Comparison of ENCODE assay signal across 1 cellular context in the genomic region with DNA sequence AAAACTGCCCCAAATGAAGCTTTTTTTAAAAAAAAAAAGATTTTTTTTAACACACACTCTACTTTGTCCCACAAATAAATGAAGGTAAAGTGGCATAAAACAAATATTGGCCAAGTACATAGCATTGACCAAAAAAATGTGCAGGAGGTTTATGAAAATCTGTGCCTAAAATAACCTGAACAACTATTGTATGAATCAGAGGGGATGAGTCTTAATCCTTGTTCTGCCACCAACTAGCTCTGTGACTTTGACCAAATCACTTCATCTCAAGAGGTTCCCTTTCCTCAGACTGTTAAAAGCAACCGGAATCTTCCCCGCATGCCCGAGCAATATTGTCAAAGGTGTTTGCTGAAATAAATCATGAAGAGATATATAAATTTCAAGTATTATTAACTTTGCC.
TF ChIP-seq lines count a peak whose summit lies in the region.

No MANE protein-coding gene starts in this region.

TF ChIP-seq in A549, 52 proteins besides CTCF, POLR2A, EP300 and RAD21 (continued from another document):
- no peak for TF ChIP-seq EHMT2 (IDR thresholded peaks at IDR 0.05; ENCODE audit: low read depth)
- no peak for TF ChIP-seq JUNB (IDR thresholded peaks at IDR 0.05)
- TF ChIP-seq HDAC2 (IDR thresholded peaks at IDR 0.05): no peak
- TF ChIP-seq, protein P1, sequence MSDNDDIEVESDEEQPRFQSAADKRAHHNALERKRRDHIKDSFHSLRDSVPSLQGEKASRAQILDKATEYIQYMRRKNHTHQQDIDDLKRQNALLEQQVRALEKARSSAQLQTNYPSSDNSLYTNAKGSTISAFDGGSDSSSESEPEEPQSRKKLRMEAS (IDR thresholded peaks at IDR 0.05): no peak
- TF ChIP-seq HOXA7 (CRISPR knock-in tag; IDR thresholded peaks at IDR 0.05): no peak
- TF ChIP-seq, protein P2, sequence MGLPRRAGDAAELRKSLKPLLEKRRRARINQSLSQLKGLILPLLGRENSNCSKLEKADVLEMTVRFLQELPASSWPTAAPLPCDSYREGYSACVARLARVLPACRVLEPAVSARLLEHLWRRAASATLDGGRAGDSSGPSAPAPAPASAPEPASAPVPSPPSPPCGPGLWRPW (IDR thresholded peaks at IDR 0.05): no peak
- TF ChIP-seq, protein P3, sequence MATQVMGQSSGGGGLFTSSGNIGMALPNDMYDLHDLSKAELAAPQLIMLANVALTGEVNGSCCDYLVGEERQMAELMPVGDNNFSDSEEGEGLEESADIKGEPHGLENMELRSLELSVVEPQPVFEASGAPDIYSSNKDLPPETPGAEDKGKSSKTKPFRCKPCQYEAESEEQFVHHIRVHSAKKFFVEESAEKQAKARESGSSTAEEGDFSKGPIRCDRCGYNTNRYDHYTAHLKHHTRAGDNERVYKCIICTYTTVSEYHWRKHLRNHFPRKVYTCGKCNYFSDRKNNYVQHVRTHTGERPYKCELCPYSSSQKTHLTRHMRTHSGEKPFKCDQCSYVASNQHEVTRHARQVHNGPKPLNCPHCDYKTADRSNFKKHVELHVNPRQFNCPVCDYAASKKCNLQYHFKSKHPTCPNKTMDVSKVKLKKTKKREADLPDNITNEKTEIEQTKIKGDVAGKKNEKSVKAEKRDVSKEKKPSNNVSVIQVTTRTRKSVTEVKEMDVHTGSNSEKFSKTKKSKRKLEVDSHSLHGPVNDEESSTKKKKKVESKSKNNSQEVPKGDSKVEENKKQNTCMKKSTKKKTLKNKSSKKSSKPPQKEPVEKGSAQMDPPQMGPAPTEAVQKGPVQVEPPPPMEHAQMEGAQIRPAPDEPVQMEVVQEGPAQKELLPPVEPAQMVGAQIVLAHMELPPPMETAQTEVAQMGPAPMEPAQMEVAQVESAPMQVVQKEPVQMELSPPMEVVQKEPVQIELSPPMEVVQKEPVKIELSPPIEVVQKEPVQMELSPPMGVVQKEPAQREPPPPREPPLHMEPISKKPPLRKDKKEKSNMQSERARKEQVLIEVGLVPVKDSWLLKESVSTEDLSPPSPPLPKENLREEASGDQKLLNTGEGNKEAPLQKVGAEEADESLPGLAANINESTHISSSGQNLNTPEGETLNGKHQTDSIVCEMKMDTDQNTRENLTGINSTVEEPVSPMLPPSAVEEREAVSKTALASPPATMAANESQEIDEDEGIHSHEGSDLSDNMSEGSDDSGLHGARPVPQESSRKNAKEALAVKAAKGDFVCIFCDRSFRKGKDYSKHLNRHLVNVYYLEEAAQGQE (IDR thresholded peaks at IDR 0.05): no peak
- TF ChIP-seq ESRRA (IDR thresholded peaks at IDR 0.05; ENCODE audit: borderline replicate concordance, low read length): no peak
- TF ChIP-seq HEYL (CRISPR knock-in tag; IDR thresholded peaks at IDR 0.05): no peak
- TF ChIP-seq, protein P4, sequence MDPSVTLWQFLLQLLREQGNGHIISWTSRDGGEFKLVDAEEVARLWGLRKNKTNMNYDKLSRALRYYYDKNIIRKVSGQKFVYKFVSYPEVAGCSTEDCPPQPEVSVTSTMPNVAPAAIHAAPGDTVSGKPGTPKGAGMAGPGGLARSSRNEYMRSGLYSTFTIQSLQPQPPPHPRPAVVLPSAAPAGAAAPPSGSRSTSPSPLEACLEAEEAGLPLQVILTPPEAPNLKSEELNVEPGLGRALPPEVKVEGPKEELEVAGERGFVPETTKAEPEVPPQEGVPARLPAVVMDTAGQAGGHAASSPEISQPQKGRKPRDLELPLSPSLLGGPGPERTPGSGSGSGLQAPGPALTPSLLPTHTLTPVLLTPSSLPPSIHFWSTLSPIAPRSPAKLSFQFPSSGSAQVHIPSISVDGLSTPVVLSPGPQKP (IDR thresholded peaks at IDR 0.05; ENCODE audit: low read depth, low read length): no peak
- no peak for TF ChIP-seq MAFK (IDR thresholded peaks at IDR 0.05; ENCODE audit: partially characterized antibody)
- TF ChIP-seq HOXB13 (CRISPR knock-in tag; IDR thresholded peaks at IDR 0.05; ENCODE audit: low read depth): no peak
- no peak for TF ChIP-seq NPAS2 (CRISPR knock-in tag; IDR thresholded peaks at IDR 0.05; ENCODE audit: borderline replicate concordance)
TF ChIP-seq in A549: peak in this region for 0.
